16 cellular contexts compared by ENCODE assay signal in genomic region chr16:10523025-10523424, GRCh38. TPM values are rescaled to one million over a fixed set of nuclear protein-coding genes. Genes with fewer than 3 reads are reported as not detected.
DNase-seq lines count a peak whose midpoint lies in the region; ATAC-seq, FAIRE-seq and TF ChIP-seq lines count a peak whose summit lies in the region.
"Had no signal": no experiment of that assay in that cellular context is flagged by ENCODE, and none has a peak within 500 bp of the region (broad histone marks: within the 10 kb centered on the region; RNA-seq: fewer than 3 reads in every experiment).

No MANE protein-coding gene starts in this region.

- H3K4me1 ChIP-seq in GM12878 (ENCODE audit: control insufficient read depth, insufficient read depth, low read length), result no peaks in the 10 kb centered on the region

- no peak overlapping the region for H3K4me3 ChIP-seq in GM12865 (ENCODE audit: low read depth, low read length)
- no peak overlapping the region for H3K4me3 ChIP-seq in GM12878
- H3K4me3 ChIP-seq: BLaER1 had no signal

- RAD21 ChIA-PET in GM12878 (lab: Charles Lee; ENCODE audit: unreplicated experiment), result interaction anchor here (1.1 to 2.2 kb wide), 7 partner anchors 8 to 396 kb away, joined by 3 to 8 read pairs (median 5); no protein-coding TSS in a partner anchor

- H3K9ac ChIP-seq in GM12878 (ENCODE audit: control insufficient read depth, insufficient read depth, low read length), result no peak overlapping the region
- H3K9ac ChIP-seq: BLaER1 had no signal

- in situ Hi-C loops in GM12878 (cut with MboI), result loop anchor here (5.0 kb wide), 1 partner anchor 389 kb away; no protein-coding TSS in a partner anchor

- no peak overlapping the region for H2AFZ ChIP-seq in GM12878 (ENCODE audit: control insufficient read depth, low read depth, low read length)

- SMC1A ChIA-PET in GM12878 (lab: Charles Lee; ENCODE audit: uncharacterized antibody, unreplicated experiment), result interaction anchor here (0.6 to 4.0 kb wide), 10 partner anchors 10 to 425 kb away, joined by 3 to 34 read pairs (median 5); no protein-coding TSS in a partner anchor

- no peaks in the 10 kb centered on the region for H3K79me2 ChIP-seq in GM12878 (ENCODE audit: control insufficient read depth, insufficient read depth, low read length)

- no peaks in the 10 kb centered on the region for H4K20me1 ChIP-seq in GM12878 (ENCODE audit: control insufficient read depth, insufficient read depth)
- H4K20me1 ChIP-seq: BLaER1 had no signal

- intact Hi-C loops in GM12878 (cut with micrococcal nuclease; ENCODE audit: unreplicated experiment), result loop anchor here (2.0 to 5.0 kb wide), 2 partner anchors 396 to 414 kb away; no protein-coding TSS in a partner anchor

- H3K27ac Mint-ChIP-seq in activated CD8-positive, alpha-beta memory T cell treated with anti-CD3 and anti-CD28 coated beads, Interleukin-2, amount 10 ng/mL, durations not matched to agents 7 days and 5 days, result no peak overlapping the region
- H3K27ac Mint-ChIP-seq: H9 had no signal

- BruUV-seq in GM12878 (replicated peaks; lab: Mats Ljungman, UMichigan), result no TSS peak

- TF ChIP-seq CTCF in GM12865 (IDR thresholded peaks at IDR 0.05; ENCODE audit: insufficient read depth, low read depth, low read length, missing control alignments), result no peak
- TF ChIP-seq CTCF in GM12878 (IDR thresholded peaks at IDR 0.05 in 2 of 3, conservative IDR thresholded peaks at IDR 0.05 in 1 of 3; ENCODE audit: control insufficient read depth in 2 of 3, extremely low read depth in 1 of 3, insufficient read depth in 1 of 3, low read depth in 3 of 3, low read length in 3 of 3), result no peak

- no peaks in the 10 kb centered on the region for H3K27me3 ChIP-seq in GM12878 (replicated peaks in 1 of 2; ENCODE audit: control insufficient read depth in 2 of 2, insufficient read depth in 2 of 2, low read length in 1 of 2)
- H3K27me3 ChIP-seq: BLaER1 had no signal

- no peak for TF ChIP-seq POLR2A in GM12878 (IDR thresholded peaks at IDR 0.05; ENCODE audit: low read depth, low read length)

- no peaks in the 10 kb centered on the region for H3K36me3 ChIP-seq in GM12878 (ENCODE audit: control insufficient read depth in 2 of 2, insufficient read depth in 2 of 2, low read length in 1 of 2)
- H3K36me3 ChIP-seq: BLaER1 had no signal

- no peak for TF ChIP-seq RAD21 in GM12878 (IDR thresholded peaks at IDR 0.05; ENCODE audit: insufficient read depth, low read depth, low read length)

- no peak overlapping the region for H3K27ac ChIP-seq in GM12878 (ENCODE audit: control insufficient read depth, insufficient read depth)
- H3K27ac ChIP-seq: BLaER1 had no signal

- FAIRE-seq in GM12878 (lab: Jason Lieb, UNC), result no peak
- FAIRE-seq: GM12891 had no signal

- no peaks in the 10 kb centered on the region for H3K9me3 Mint-ChIP-seq in activated CD8-positive, alpha-beta memory T cell treated with anti-CD3 and anti-CD28 coated beads, Interleukin-2, amount 10 ng/mL, durations not matched to agents 7 days and 5 days (ENCODE audit: low read depth)
- H3K9me3 Mint-ChIP-seq: H9 had no signal

- no peak overlapping the region for H3K4me2 ChIP-seq in GM12878 (ENCODE audit: control insufficient read depth, insufficient read depth)
- H3K4me2 ChIP-seq: BLaER1 had no signal

- POLR2A ChIA-PET in GM12878 (lab: Charles Lee), result interaction anchor here (0.6 kb wide), 2 partner anchors 92 to 225 kb away, joined by 3 to 6 read pairs; no protein-coding TSS in a partner anchor

- H3K9me3 ChIP-seq in GM12878 (replicated peaks; ENCODE audit: control insufficient read depth, insufficient read depth, low read length), result no peaks in the 10 kb centered on the region
- H3K9me3 ChIP-seq: BLaER1 had no signal

- ATAC-seq in GM12878 (no peak; the same call in 2 of the 3 replicates), HG03565 (IDR thresholded peaks at IDR 0.05; ENCODE audit: unreplicated experiment) (no peak)
- no peak for ATAC-seq in activated CD8-positive, alpha-beta memory T cell treated with anti-CD3 and anti-CD28 coated beads, Interleukin-2, amount 10 ng/mL, durations not matched to agents 7 days and 5 days

- CTCF ChIA-PET in GM12878 (lab: Yijun Ruan, JAX), result interaction anchor here (1.0 to 5.0 kb wide), 11 partner anchors 8 to 1264 kb away, joined by 3 to 59 read pairs (median 5); no protein-coding TSS in a partner anchor
- CTCF ChIA-PET in activated CD8-positive, alpha-beta memory T cell treated with anti-CD3 and anti-CD28 coated beads, Interleukin-2, amount 10 ng/mL, durations not matched to agents 7 days and 5 days (lab: Charles Lee), result interaction anchor here (0.7 to 0.9 kb wide), 3 partner anchors 14 to 214 kb away, joined by 3 to 4 read pairs (median 3); no protein-coding TSS in a partner anchor

- peaks cover 4% of the 10 kb centered on the region for H3K4me1 Mint-ChIP-seq in activated CD8-positive, alpha-beta memory T cell treated with anti-CD3 and anti-CD28 coated beads, Interleukin-2, amount 10 ng/mL, durations not matched to agents 7 days and 5 days

- H3K27me3 Mint-ChIP-seq in activated CD8-positive, alpha-beta memory T cell treated with anti-CD3 and anti-CD28 coated beads, Interleukin-2, amount 10 ng/mL, durations not matched to agents 7 days and 5 days, result peaks cover 2% of the 10 kb centered on the region

- no peaks in the 10 kb centered on the region for H3K36me3 Mint-ChIP-seq in activated CD8-positive, alpha-beta memory T cell treated with anti-CD3 and anti-CD28 coated beads, Interleukin-2, amount 10 ng/mL, durations not matched to agents 7 days and 5 days
- H3K36me3 Mint-ChIP-seq: CD4-positive, CD25-positive, alpha-beta regulatory T cell had no signal

- TF ChIP-seq EP300 in GM12878 (IDR thresholded peaks at IDR 0.05; ENCODE audit: borderline replicate concordance in 1 of 2, control insufficient read depth in 1 of 2, low read depth in 2 of 2, low read length in 2 of 2), result no peak

- DNase-seq in NCI-H2196 (lab: John Stamatoyannopoulos, UW; ENCODE audit: unreplicated experiment) (peak; percentile 29), NCI-H2196 treated with DMSO at 0.1 percent for 48 hours (lab: John Stamatoyannopoulos, UW; ENCODE audit: unreplicated experiment) (no peak), GM12865 (ENCODE audit: low read depth) (peak; percentile 13), NCI-H2029 (lab: John Stamatoyannopoulos, UW) (peak; percentile 40), GM12878 (ENCODE audit: low read depth, low spot score) (no peak), NCI-H1092 (lab: John Stamatoyannopoulos, UW) (no peak)
- no peak for DNase-seq in activated CD8-positive, alpha-beta memory T cell treated with anti-CD3 and anti-CD28 coated beads, Interleukin-2, amount 10 ng/mL, durations not matched to agents 7 days and 5 days
- DNase-seq: 8988T; AML-193; CD4-positive, CD25-positive, alpha-beta regulatory T cell; DMS 273 treated with DMSO at 0.1 percent for 48 hours; GOT3; H9 had no signal

- WGBS in GM12878 (ENCODE audit: insufficient coverage, insufficient replicate concordance, low lambda C conversion rate, missing lambda C conversion rate), result 56% methylated on average over 3 of the region's 3 CpGs

- no peak overlapping the region for H3K4me3 Mint-ChIP-seq in activated CD8-positive, alpha-beta memory T cell treated with anti-CD3 and anti-CD28 coated beads, Interleukin-2, amount 10 ng/mL, durations not matched to agents 7 days and 5 days
- H3K4me3 Mint-ChIP-seq: CD4-positive, CD25-positive, alpha-beta regulatory T cell; H9 had no signal

TF ChIP-seq in GM12878, 131 proteins besides CTCF, POLR2A, EP300 and RAD21:
- TF ChIP-seq IRF3 (IDR thresholded peaks at IDR 0.05) (no peak), YY1 (IDR thresholded peaks at IDR 0.05; ENCODE audit: low read depth, low read length) (0 out of 2 replicates have a peak, but pooled peaks have one; percentile 46), KLF5 (IDR thresholded peaks at IDR 0.05; ENCODE audit: partially characterized antibody) (no peak)

RNA-seq across cellular contexts. Expression of gene EMP2, which starts 57.4 kb away (rescaled TPM):
- 0.95 and 1.0 TPM in 2 replicates for total RNA-seq in GM12878 (2013; cell fraction: nucleolus; rRNA removed)
- total RNA-seq in GM12878 (2014; rRNA removed), result 3.2 and 3.4 TPM in 2 replicates
- 2.6 and 2.9 TPM in 2 replicates for total RNA-seq in GM12878 (2014; rRNA removed; fragmentation: Illumina TruSeq; extraction: Trizol)
- 5.7 and 5.8 TPM in 2 replicates for total RNA-seq in GM12878 (2021)
- polyA plus RNA-seq in GM12878 (2011; ENCODE audit: low read depth), result 1.9 TPM
- 0.20 and 0.41 TPM in 2 replicates for polyA plus RNA-seq in GM12878 (2011; rRNA removed)
- 0.15 and 0.33 TPM in 2 replicates for polyA plus RNA-seq in GM12878 (2011; cell fraction: cytosol; rRNA removed)
- 0.26 and 0.31 TPM in 2 replicates for polyA plus RNA-seq in GM12878 (2011; cell fraction: nucleus; rRNA removed)
- 0.80 and 0.93 TPM in 2 replicates for polyA plus RNA-seq in GM12878 (2012)
- 2.9 and 3.6 TPM in 2 replicates for polyA plus RNA-seq in GM12878 (2014; fragmentation: Illumina TruSeq; extraction: Trizol)
- polyA plus RNA-seq in GM12878 (2014; fragmentation: Nextera tagmentation; extraction: Ambion mirVana), result 1 to 10 TPM; 4.4 to 6.1 TPM
- 2.9 and 3.1 TPM in 2 replicates for polyA plus RNA-seq in GM12878 (2014; rRNA removed)
- 10 to 100 TPM in 1 of 2 experiments, 1 to 10 TPM in 1; 8.9 to 10.4 TPM for polyA plus RNA-seq in GM12878 (2016; fragmentation: Nextera tagmentation; extraction: Ambion mirVana)
- polyA minus RNA-seq in GM12878 (2011; rRNA and poly(A)+ RNA removed), result 0.41 and 0.51 TPM in 2 replicates
- polyA minus RNA-seq in GM12878 (2011; cell fraction: cytosol; rRNA and poly(A)+ RNA removed), result 0.53 and 0.83 TPM in 2 replicates
- polyA minus RNA-seq in GM12878 (2011; cell fraction: nucleus; rRNA and poly(A)+ RNA removed), result 0.12 and 0.29 TPM in 2 replicates
- total RNA-seq in activated CD8-positive, alpha-beta memory T cell treated with anti-CD3 and anti-CD28 coated beads, Interleukin-2, amount 10 ng/mL, durations not matched to agents 7 days and 5 days, result not detected
- total RNA-seq: CD4-positive, CD25-positive, alpha-beta regulatory T cell had no signal
- polyA plus RNA-seq: CD4-positive, CD25-positive, alpha-beta regulatory T cell had no signal

Comparison
In these comparisons a context has a peak if more than half of its experiments do, and no peak if none do; other contexts are left out.
1. DNase-seq: peak in NCI-H2196 (single experiment), GM12865 (single experiment) and NCI-H2029 (single experiment); none in NCI-H2196 treated with DMSO at 0.1 percent for 48 hours (single experiment), GM12878 (single experiment), activated CD8-positive, alpha-beta memory T cell treated with anti-CD3 and anti-CD28 coated beads, Interleukin-2, amount 10 ng/mL, durations not matched to agents 7 days and 5 days (single experiment) and NCI-H1092 (single experiment).